ENCODE assay signal across 20 cellular contexts in genomic region chr15:71129660-71130059, GRCh38. TPM values are rescaled to one million over a fixed set of nuclear protein-coding genes. Genes with fewer than 3 reads are reported as not detected.
DNase-seq lines count a peak whose midpoint lies in the region; ATAC-seq and TF ChIP-seq lines count a peak whose summit lies in the region.
"Had no signal": no experiment of that assay in that cellular context is flagged by ENCODE, and none has a peak within 500 bp of the region (broad histone marks: within the 10 kb centered on the region; RNA-seq: fewer than 3 reads in every experiment).

No MANE protein-coding gene starts in this region.

- H3K79me1 ChIP-seq in trophoblast cell (ENCODE audit: low read length) = no peaks in the 10 kb centered on the region

- H4K20me1 ChIP-seq in PC-9 (ENCODE audit: insufficient read depth) = no peaks in the 10 kb centered on the region
- H4K20me1 ChIP-seq in Karpas-422 (ENCODE audit: insufficient read depth, low read depth, low read length) = no peaks in the 10 kb centered on the region
- H4K20me1 ChIP-seq: BLaER1 had no signal

- peaks cover 77% of the 10 kb centered on the region for H3K79me2 ChIP-seq in PC-9 (ENCODE audit: low read depth)
- H3K79me2 ChIP-seq in trophoblast cell (ENCODE audit: control insufficient read depth, insufficient read depth, low read length, poor library complexity) = no peaks in the 10 kb centered on the region
- no peaks in the 10 kb centered on the region for H3K79me2 ChIP-seq in Karpas-422 (ENCODE audit: low read length)

- H3K27me3 ChIP-seq in heart left ventricle (no peaks in the 10 kb centered on the region), PC-9 (ENCODE audit: insufficient read depth, low read depth) (no peaks in the 10 kb centered on the region), trophoblast cell (ENCODE audit: insufficient read depth, low read length) (no peaks in the 10 kb centered on the region), Karpas-422 (ENCODE audit: low read length) (no peaks in the 10 kb centered on the region), vagina (no peaks in the 10 kb centered on the region)
- H3K27me3 ChIP-seq: BLaER1 had no signal

- H3K9me2 ChIP-seq in PC-9 (ENCODE audit: insufficient read depth) = no peaks in the 10 kb centered on the region
- H3K9me2 ChIP-seq in Karpas-422 (replicated peaks; ENCODE audit: insufficient read depth, low read length) = no peaks in the 10 kb centered on the region

- H3K14ac ChIP-seq in trophoblast cell (ENCODE audit: low read length) = no peak overlapping the region

- no peak for ATAC-seq in heart left ventricle
- ATAC-seq: CD8-positive, alpha-beta T cell; GM23338 had no signal

- CTCF ChIA-PET in PC-9 (lab: Charles Lee) = interaction anchor here (0.6 kb wide), 1 partner anchor 9 kb away, joined by 3 read pairs; no protein-coding TSS in a partner anchor

- H2AFZ ChIP-seq in PC-9 (no peak overlapping the region), trophoblast cell (ENCODE audit: insufficient read depth, low read length, poor library complexity) (no peak overlapping the region), Karpas-422 (ENCODE audit: low read length) (no peak overlapping the region)
- H2AFZ ChIP-seq: GM23338 had no signal

- H3K4me2 ChIP-seq in PC-9 = no peak overlapping the region
- no peak overlapping the region for H3K4me2 ChIP-seq in trophoblast cell (ENCODE audit: low read length)
- no peak overlapping the region for H3K4me2 ChIP-seq in Karpas-422 (ENCODE audit: low read depth, low read length, poor library complexity, severe bottlenecking)
- H3K4me2 ChIP-seq: BLaER1, GM23338 had no signal

- TF ChIP-seq POLR2A in heart left ventricle (IDR thresholded peaks at IDR 0.05) (no peak), vagina (IDR thresholded peaks at IDR 0.05) (no peak)

- H3F3A ChIP-seq in PC-9 (ENCODE audit: insufficient read depth, low read depth) = peaks cover 10% of the 10 kb centered on the region; the same call in 1 of the 2 replicates

- H3K9ac ChIP-seq in trophoblast cell (ENCODE audit: low read length) = peak overlapping the region; percentile 33
- H3K9ac ChIP-seq in Karpas-422 (ENCODE audit: low read length) = no peak overlapping the region
- H3K9ac ChIP-seq: BLaER1 had no signal

- TF ChIP-seq CTCF in heart left ventricle (IDR thresholded peaks at IDR 0.05) (no peak), PC-9 (conservative IDR thresholded peaks at IDR 0.05) (no peak), vagina (IDR thresholded peaks at IDR 0.05) (no peak)

- no peak overlapping the region for H4K91ac ChIP-seq in trophoblast cell (ENCODE audit: low read depth, low read length)

- peaks cover 2 to 74% (median 26%) of the 10 kb centered on the region in 12 donors for H3K4me1 ChIP-seq in heart left ventricle
- peaks cover 39% of the 10 kb centered on the region for H3K4me1 ChIP-seq in PC-9 (replicated peaks; ENCODE audit: insufficient read depth)
- no peaks in the 10 kb centered on the region for H3K4me1 ChIP-seq in trophoblast cell (ENCODE audit: control insufficient read depth in 1 of 2, insufficient read depth in 2 of 2, low read length in 2 of 2)
- peaks cover 9% of the 10 kb centered on the region for H3K4me1 ChIP-seq in Karpas-422 (ENCODE audit: low read length)
- H3K4me1 ChIP-seq in vagina = peaks cover 23% of the 10 kb centered on the region
- H3K4me1 ChIP-seq: BLaER1 had no signal

- no peak overlapping the region for H2AK5ac ChIP-seq in trophoblast cell (ENCODE audit: low read length)

- H3K23ac ChIP-seq in trophoblast cell (ENCODE audit: low read length) = no peak overlapping the region

- no peak overlapping the region for H4K12ac ChIP-seq in trophoblast cell (ENCODE audit: low read depth, low read length)

- H2BK120ac ChIP-seq in trophoblast cell (ENCODE audit: insufficient read depth, low read length, poor library complexity) = no peak overlapping the region

- H3K27ac ChIP-seq in heart left ventricle (peak overlapping the region in 11 of 12 donors; percentile 3 to 80 (median 57)), PC-9 (peak overlapping the region; percentile 8; the same call in 1 of the 2 replicates), trophoblast cell (ENCODE audit: low read depth, low read length) (no peak overlapping the region), Karpas-422 (ENCODE audit: low read length) (no peak overlapping the region), vagina (no peak overlapping the region)
- H3K27ac ChIP-seq: BLaER1, SK-N-MC had no signal

- POLR2A ChIA-PET in PC-9 (lab: Charles Lee; ENCODE audit: unreplicated experiment) = interaction anchor here (0.6 kb wide), 2 partner anchors 157 to 194 kb away, joined by 3 to 4 read pairs; no protein-coding TSS in a partner anchor

- H2BK12ac ChIP-seq in trophoblast cell (ENCODE audit: low read length) = no peak overlapping the region

- BruUV-seq in PC-9 (replicated peaks; lab: Mats Ljungman, UMichigan) = no TSS peak

- 73 to 82% (median 77%) methylated on average over 6 of the region's 6 CpGs for WGBS in heart left ventricle, 4 donors
- WGBS in trophoblast cell (ENCODE audit: extremely low coverage, insufficient coverage, insufficient read length) = no CpG with 5 or more reads among the region's 6 CpGs

- H3K4ac ChIP-seq in trophoblast cell (ENCODE audit: low read depth, low read length) = no peak overlapping the region

- H4K8ac ChIP-seq in trophoblast cell (ENCODE audit: low read depth, low read length) = no peak overlapping the region

- H3K36me3 ChIP-seq in heart left ventricle (no peaks in the 10 kb centered on the region), PC-9 (ENCODE audit: low read depth) (no peaks in the 10 kb centered on the region), trophoblast cell (ENCODE audit: control insufficient read depth in 1 of 2, insufficient read depth in 2 of 2, low read length in 2 of 2) (no peaks in the 10 kb centered on the region), Karpas-422 (ENCODE audit: insufficient read depth, low read length) (no peaks in the 10 kb centered on the region), vagina (no peaks in the 10 kb centered on the region)
- H3K36me3 ChIP-seq: BLaER1 had no signal

- no peak overlapping the region for H3K18ac ChIP-seq in trophoblast cell (ENCODE audit: low read length)

- H3K9me3 ChIP-seq in heart left ventricle (no peaks in the 10 kb centered on the region), PC-9 (ENCODE audit: insufficient read depth, low read depth) (no peaks in the 10 kb centered on the region), trophoblast cell (ENCODE audit: insufficient read depth, low read depth, low read length) (no peaks in the 10 kb centered on the region), Karpas-422 (ENCODE audit: low read length) (no peaks in the 10 kb centered on the region), vagina (no peaks in the 10 kb centered on the region)
- H3K9me3 ChIP-seq: BLaER1 had no signal

- DNase-seq in heart left ventricle (no peak), cardiac septum (ENCODE audit: low spot score) (no peak), PC-9 (no peak), dermis blood vessel endothelial cell (peak; percentile 41), trophoblast cell (no peak), Karpas-422 (no peak), mucosa of gallbladder (ENCODE audit: low spot score) (no peak), vagina (ENCODE audit: extremely low spot score in 2 of 2) (no peak)
- DNase-seq: 8988T; CD8-positive, alpha-beta T cell; DND-41; HFFc6; NCI-H1105 treated with DMSO at 0.1 percent for 48 hours; NCI-H1930; NCI-H69; OCI-M1; Right ventricle myocardium superior had no signal

- intact Hi-C loops in heart left ventricle (cut with DNase I) (no loop called here), cardiac septum (cut with DNase I) (no loop called here), PC-9 (cut with micrococcal nuclease; ENCODE audit: unreplicated experiment) (no loop called here), vagina (cut with DNase I) (no loop called here)

- H3K4me3 ChIP-seq in heart left ventricle = no peak overlapping the region
- no peak overlapping the region for H3K4me3 ChIP-seq in PC-9
- no peak overlapping the region for H3K4me3 ChIP-seq in trophoblast cell (ENCODE audit: low read depth, low read length)
- no peak overlapping the region for H3K4me3 ChIP-seq in Karpas-422 (ENCODE audit: low read length)
- H3K4me3 ChIP-seq in vagina = no peak overlapping the region
- H3K4me3 ChIP-seq: BLaER1, GM23338, SK-N-MC had no signal

- H2BK5ac ChIP-seq in trophoblast cell (ENCODE audit: low read depth, low read length, poor library complexity) = no peak overlapping the region

RNA-seq across cellular contexts. Expression of gene THSD4, which starts 14.4 kb away (rescaled TPM):
- total RNA-seq in heart left ventricle (100 to 1,000 TPM in 5 of 9 donors, 10 to 100 TPM in 4; 57.4 to 206 (median 104) TPM), cardiac septum (116 TPM), PC-9 (2021) (29.3 and 33.1 TPM in 2 replicates), dermis blood vessel endothelial cell (34.2 and 38.4 TPM in 2 replicates), mucosa of gallbladder (71.2 TPM), vagina (66.8 TPM)
- 10 to 100 TPM; 32.6 to 42.4 TPM for polyA plus RNA-seq in heart left ventricle
- polyA plus RNA-seq in trophoblast cell (2013) = 1.1 and 1.2 TPM in 2 replicates
- total RNA-seq in Karpas-422 (2014; rRNA removed; shearing (Covaris generic); ENCODE audit: low replicate concordance) = 0.11 TPM in 1 of 2 replicates, not detected in the other
- total RNA-seq: CD8-positive, alpha-beta T cell had no signal

Comparison
In these comparisons a context has a peak if more than half of its experiments do, and no peak if none do; other contexts are left out.
1. H3K27ac ChIP-seq: peak in heart left ventricle (11 of 12) and PC-9 (single experiment); none in trophoblast cell (single experiment), Karpas-422 (single experiment) and vagina (single experiment).
2. RNA of gene THSD4, which starts 14.4 kb away (total RNA-seq): 116 TPM in cardiac septum (single experiment), 57.4 to 206 TPM in heart left ventricle, 71.2 TPM in mucosa of gallbladder (single experiment), 66.8 TPM in vagina (single experiment), 34.2 to 38.4 TPM in dermis blood vessel endothelial cell and 29.3 to 33.1 TPM in PC-9; 0.11 TPM in Karpas-422; every median in the first group is over 10 times any median in the second.